Comparison of ENCODE assay signal across 21 cellular contexts in genomic region chr2:223578846-223579245, GRCh38. TPM values are rescaled to one million over a fixed set of nuclear protein-coding genes. Genes with fewer than 3 reads are reported as not detected.
DNase-seq lines count a peak whose midpoint lies in the region; ATAC-seq, FAIRE-seq and TF ChIP-seq lines count a peak whose summit lies in the region.
"Had no signal": no experiment of that assay in that cellular context is flagged by ENCODE, and none has a peak within 500 bp of the region (broad histone marks: within the 10 kb centered on the region; RNA-seq: fewer than 3 reads in every experiment).

No MANE protein-coding gene starts in this region.

- no peaks in the 10 kb centered on the region for H3K9me3 ChIP-seq in HCT116 (ENCODE audit: control insufficient read depth in 1 of 2, insufficient read depth in 1 of 2, low read depth in 1 of 2, low read length in 2 of 2)
- H3K9me3 ChIP-seq in endothelial cell of umbilical vein (replicated peaks; ENCODE audit: control insufficient read depth, insufficient read depth, low read length), result no peaks in the 10 kb centered on the region
- H3K9me3 ChIP-seq in tibial nerve, result no peaks in the 10 kb centered on the region
- H3K9me3 ChIP-seq in esophagus muscularis mucosa, result no peaks in the 10 kb centered on the region
- H3K9me3 ChIP-seq: BLaER1 treated with 17β-estradiol and CSF1 and Interleukin-3, amounts not matched to agents 10 nM and 100 nM had no signal

- dilution Hi-C loops in endothelial cell of umbilical vein (cut with MboI; ENCODE audit: extremely low pct_ligation_motif_present, low sequenced_read_pairs), result no loop called here

- H4K20me1 ChIP-seq in HCT116 (ENCODE audit: insufficient read depth) (no peaks in the 10 kb centered on the region), endothelial cell of umbilical vein (replicated peaks; ENCODE audit: control insufficient read depth, extremely low read depth, insufficient read depth, low read length) (no peaks in the 10 kb centered on the region)
- H4K20me1 ChIP-seq: BLaER1 treated with 17β-estradiol and CSF1 and Interleukin-3, amounts not matched to agents 10 nM and 100 nM had no signal

- no peak overlapping the region for H2AFZ ChIP-seq in HCT116 (ENCODE audit: low read depth, low read length, poor library complexity, severe bottlenecking)
- no peak overlapping the region for H2AFZ ChIP-seq in endothelial cell of umbilical vein (ENCODE audit: low read depth, low read length)

- no peaks in the 10 kb centered on the region for H3K9me2 ChIP-seq in HCT116 (ENCODE audit: insufficient read depth)

- H3K4me3 ChIP-seq in HCT116 (replicated peaks in 1 of 2; ENCODE audit: low read depth in 1 of 2, low read length in 2 of 2), result no peak overlapping the region
- no peak overlapping the region for H3K4me3 ChIP-seq in endothelial cell of umbilical vein (replicated peaks in 1 of 3; ENCODE audit: insufficient read depth in 1 of 3, low read depth in 1 of 3, low read length in 3 of 3)
- H3K4me3 ChIP-seq in tibial nerve, result no peak overlapping the region
- H3K4me3 ChIP-seq in esophagus muscularis mucosa, result no peak overlapping the region
- H3K4me3 ChIP-seq: BLaER1 treated with 17β-estradiol and CSF1 and Interleukin-3, amounts not matched to agents 10 nM and 100 nM had no signal

- H3K27me3 ChIP-seq in HCT116 (ENCODE audit: insufficient read depth, low read length) (no peaks in the 10 kb centered on the region), endothelial cell of umbilical vein (ENCODE audit: control insufficient read depth in 2 of 2, insufficient read depth in 2 of 2, low read length in 2 of 2) (peaks cover 0 to 5% of the 10 kb centered on the region in 2 experiments), tibial nerve (no peaks in the 10 kb centered on the region), esophagus muscularis mucosa (no peaks in the 10 kb centered on the region)
- H3K27me3 ChIP-seq: BLaER1 treated with 17β-estradiol and CSF1 and Interleukin-3, amounts not matched to agents 10 nM and 100 nM had no signal

- TF ChIP-seq POLR2A in HCT116 (IDR thresholded peaks at IDR 0.05; ENCODE audit: borderline replicate concordance, extremely low read depth, insufficient read depth, insufficient read length) (no peak), endothelial cell of umbilical vein (IDR thresholded peaks at IDR 0.05; ENCODE audit: low read depth, low read length) (no peak), tibial nerve (IDR thresholded peaks at IDR 0.05) (no peak), esophagus muscularis mucosa (IDR thresholded peaks at IDR 0.05; ENCODE audit: low read depth) (no peak)

- H3K79me2 ChIP-seq in HCT116 (ENCODE audit: insufficient read depth, low read length), result no peaks in the 10 kb centered on the region
- H3K79me2 ChIP-seq in endothelial cell of umbilical vein (ENCODE audit: control insufficient read depth, insufficient read depth, low read length), result no peaks in the 10 kb centered on the region

- no peak overlapping the region; the same call in 1 of the 2 replicates for H3K4me2 ChIP-seq in HCT116 (ENCODE audit: low read length)
- H3K4me2 ChIP-seq in endothelial cell of umbilical vein (ENCODE audit: insufficient read depth, low read length), result no peak overlapping the region
- H3K4me2 ChIP-seq: BLaER1 treated with 17β-estradiol and CSF1 and Interleukin-3, amounts not matched to agents 10 nM and 100 nM had no signal

- H3K9ac ChIP-seq in HCT116 (ENCODE audit: low read length), result no peak overlapping the region
- H3K9ac ChIP-seq in endothelial cell of umbilical vein (replicated peaks; ENCODE audit: extremely low read depth, insufficient read depth, low read length), result no peak overlapping the region
- H3K9ac ChIP-seq: BLaER1 treated with 17β-estradiol and CSF1 and Interleukin-3, amounts not matched to agents 10 nM and 100 nM had no signal

- H3K27ac ChIP-seq in HCT116 (ENCODE audit: low read depth, low read length) (no peak overlapping the region), endothelial cell of umbilical vein (ENCODE audit: insufficient read depth, low read depth, low read length) (no peak overlapping the region), tibial nerve (no peak overlapping the region), esophagus muscularis mucosa (replicated peaks in 1 of 4) (no peak overlapping the region)
- H3K27ac ChIP-seq: BLaER1 treated with 17β-estradiol and CSF1 and Interleukin-3, amounts not matched to agents 10 nM and 100 nM; HL-60 had no signal

- RAD21 ChIA-PET in HCT116 (lab: Charles Lee; ENCODE audit: low non-redundant PET in 1 of 2, low total read pairs in 2 of 2, uncharacterized antibody in 2 of 2, unreplicated experiment in 2 of 2), result no interaction called here

- H3K9me1 ChIP-seq in endothelial cell of umbilical vein (replicated peaks; ENCODE audit: control insufficient read depth, extremely low read depth, insufficient read depth, low read length), result no peaks in the 10 kb centered on the region

- no peak for TF ChIP-seq CTCF in HCT116 (IDR thresholded peaks at IDR 0.05 in 2 of 3, conservative IDR thresholded peaks at IDR 0.05 in 1 of 3; ENCODE audit: borderline replicate concordance in 1 of 3, insufficient read depth in 1 of 3, low read depth in 2 of 3, low read length in 2 of 3)
- TF ChIP-seq CTCF in endothelial cell of umbilical vein (IDR thresholded peaks at IDR 0.05; ENCODE audit: extremely low read depth in 1 of 2, insufficient read depth in 1 of 2, low read depth in 1 of 2, low read length in 2 of 2), result no peak
- no peak for TF ChIP-seq CTCF in tibial nerve (IDR thresholded peaks at IDR 0.05)
- no peak for TF ChIP-seq CTCF in esophagus muscularis mucosa (IDR thresholded peaks at IDR 0.05)

- POLR2A ChIA-PET in HCT116 (lab: Charles Lee), result no interaction called here
- POLR2A ChIA-PET in endothelial cell of umbilical vein (lab: Charles Lee), result no interaction called here

- TF ChIP-seq EP300 in tibial nerve (IDR thresholded peaks at IDR 0.05) (no peak), esophagus muscularis mucosa (IDR thresholded peaks at IDR 0.05) (no peak)

- no peak for FAIRE-seq in endothelial cell of umbilical vein (lab: Jason Lieb, UNC)
- FAIRE-seq: G401.6, GM12891, GM19239, H1 had no signal

- peak; percentile 33 for DNase-seq in DMS53 treated with DMSO at 0.1 percent for 48 hours (lab: John Stamatoyannopoulos, UW; ENCODE audit: unreplicated experiment)
- no peak for DNase-seq in HCT116 (ENCODE audit: low read depth, low spot score)
- DNase-seq in endothelial cell of umbilical vein (ENCODE audit: low read depth, low spot score), result no peak
- peak; percentile 50 for DNase-seq in kidney tubule cell (ENCODE audit: low spot score)
- no peak for DNase-seq in tibial nerve (ENCODE audit: low spot score in 2 of 2)
- no peak for DNase-seq in esophagus muscularis mucosa (ENCODE audit: extremely low spot score)
- DNase-seq in NCI-H2029 (lab: John Stamatoyannopoulos, UW), result no peak
- DNase-seq: Calu3; CD8-positive, alpha-beta T cell; DMS 273 treated with DMSO at 0.1 percent for 48 hours; DND-41; EL; H9; KBM-7 had no signal

- no peak for TF ChIP-seq RAD21 in HCT116 (IDR thresholded peaks at IDR 0.05; ENCODE audit: low read depth)

- BruUV-seq in HCT116 (replicated peaks; lab: Mats Ljungman, UMichigan) (no TSS peak), endothelial cell of umbilical vein (replicated peaks; lab: Mats Ljungman, UMichigan) (no TSS peak)

- no peaks in the 10 kb centered on the region for H3K36me3 ChIP-seq in HCT116 (ENCODE audit: control insufficient read depth in 1 of 2, insufficient read depth in 2 of 2, low read length in 2 of 2)
- no peaks in the 10 kb centered on the region for H3K36me3 ChIP-seq in endothelial cell of umbilical vein (ENCODE audit: control insufficient read depth in 2 of 2, extremely low read depth in 1 of 2, insufficient read depth in 2 of 2, low read length in 2 of 2)
- no peaks in the 10 kb centered on the region for H3K36me3 ChIP-seq in tibial nerve
- no peaks in the 10 kb centered on the region for H3K36me3 ChIP-seq in esophagus muscularis mucosa
- H3K36me3 ChIP-seq: BLaER1 treated with 17β-estradiol and CSF1 and Interleukin-3, amounts not matched to agents 10 nM and 100 nM had no signal

- WGBS in tibial nerve, 2 donors, result 92 to 97% methylated on average over 1 of the region's 1 CpG
- 97% methylated on average over 1 of the region's 1 CpG for WGBS in esophagus muscularis mucosa

- ATAC-seq in HCT116, result no peak
- ATAC-seq: CD8-positive, alpha-beta T cell had no signal

- peaks cover 35 to 48% of the 10 kb centered on the region in 2 experiments for H3K4me1 ChIP-seq in HCT116 (ENCODE audit: control insufficient read depth in 1 of 2, insufficient read depth in 2 of 2, low read length in 2 of 2)
- no peaks in the 10 kb centered on the region for H3K4me1 ChIP-seq in endothelial cell of umbilical vein (ENCODE audit: control insufficient read depth, extremely low read depth, insufficient read depth, low read length)
- H3K4me1 ChIP-seq in tibial nerve, result peaks cover 0 to 9% (median 0%) of the 10 kb centered on the region in 4 donors
- no peaks in the 10 kb centered on the region for H3K4me1 ChIP-seq in esophagus muscularis mucosa

- intact Hi-C loops in HCT116 (cut with micrococcal nuclease), result no loop called here
- intact Hi-C loops in endothelial cell of umbilical vein (cut with micrococcal nuclease), result no loop called here
- intact Hi-C loops in esophagus muscularis mucosa (cut with DNase I), result no loop called here

- CTCF ChIA-PET in HCT116 (lab: Charles Lee), result no interaction called here
- CTCF ChIA-PET in endothelial cell of umbilical vein (lab: Charles Lee), result interaction anchor here (1.2 kb wide), 1 partner anchor 9 kb away, joined by 3 read pairs; no protein-coding TSS in a partner anchor

TF ChIP-seq in HCT116, 20 proteins besides CTCF, POLR2A, EP300 and RAD21 (continues in another document):
- TF ChIP-seq JUND (IDR thresholded peaks at IDR 0.05) (0 out of 2 replicates have a peak, but pooled peaks have one; percentile 23), ZNF274 (IDR thresholded peaks at IDR 0.05; ENCODE audit: low read depth, low read length) (no peak)

TF ChIP-seq in endothelial cell of umbilical vein, 7 proteins besides CTCF, POLR2A, EP300 and RAD21 (continues in another document):
- no peak for TF ChIP-seq JUN (IDR thresholded peaks at IDR 0.05; ENCODE audit: borderline replicate concordance, insufficient read depth, insufficient read length, low read depth)
- TF ChIP-seq EZH2 (IDR thresholded peaks at IDR 0.05; ENCODE audit: borderline replicate concordance, low read depth, low read length, severe bottlenecking), result no peak

RNA-seq across cellular contexts. Expression of gene SCG2, which starts 23.3 kb away (rescaled TPM):
- 19.8 TPM for total RNA-seq in HCT116 (2021; ENCODE audit: unreplicated experiment)
- polyA plus RNA-seq in HCT116 (2012), result 12.7 and 15.5 TPM in 2 replicates
- not detected in 2 replicates for total RNA-seq in endothelial cell of umbilical vein
- not detected in 2 replicates for polyA plus RNA-seq in endothelial cell of umbilical vein
- polyA plus RNA-seq in endothelial cell of umbilical vein (2011; cell fraction: cytosol; rRNA removed), result 0.01 TPM in 1 of 2 replicates, not detected in the other
- polyA plus RNA-seq in endothelial cell of umbilical vein (2011; cell fraction: nucleus; rRNA removed), result 0.12 and 0.18 TPM in 2 replicates
- polyA plus RNA-seq in endothelial cell of umbilical vein (2012), result 0.08 TPM in 1 of 2 replicates, not detected in the other
- polyA minus RNA-seq in endothelial cell of umbilical vein, result not detected in 2 replicates
- not detected for polyA minus RNA-seq in endothelial cell of umbilical vein (2011; cell fraction: cytosol; rRNA and poly(A)+ RNA removed)
- polyA minus RNA-seq in endothelial cell of umbilical vein (2011; cell fraction: nucleus; rRNA and poly(A)+ RNA removed), result 0.19 TPM in 1 of 2 replicates, not detected in the other
- total RNA-seq in tibial nerve, result under 1 TPM in 2 of 4 donors, not detected in 2; 0.30 to 0.63 TPM
- total RNA-seq in esophagus muscularis mucosa, result 1 to 10 TPM; 1.7 to 8.3 (median 3.0) TPM
- total RNA-seq: CD8-positive, alpha-beta T cell had no signal
- polyA plus RNA-seq: IgD-negative memory B cell had no signal

Comparison
In these comparisons a context has a peak if more than half of its experiments do, and no peak if none do; other contexts are left out.
1. DNase-seq: peak in DMS53 treated with DMSO at 0.1 percent for 48 hours (single experiment) and kidney tubule cell (single experiment); none in HCT116 (single experiment), endothelial cell of umbilical vein (single experiment), tibial nerve (0 of 2), esophagus muscularis mucosa (single experiment) and NCI-H2029 (single experiment).